ENCODE assay signal across 9 cellular contexts in the genomic region with DNA sequence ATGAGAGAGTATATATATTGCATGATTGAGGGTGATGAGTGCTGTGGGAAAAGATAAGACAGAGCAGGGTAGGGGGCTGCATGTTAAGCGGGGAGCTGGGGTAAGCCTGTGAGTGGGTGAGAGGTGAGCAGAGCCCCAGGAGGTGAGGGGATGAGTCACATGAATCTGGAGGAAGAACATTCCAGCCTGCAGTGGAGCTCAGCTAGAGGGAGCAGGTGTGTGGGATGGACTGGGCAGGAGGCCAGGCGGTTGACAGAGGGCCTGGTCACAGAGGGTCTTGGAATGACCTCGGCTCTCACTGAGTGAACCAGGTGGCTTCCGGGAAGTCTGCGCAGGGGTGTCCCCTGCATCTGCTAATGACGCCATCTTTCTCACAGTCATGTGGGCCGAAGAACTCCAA. TPM values are rescaled to one million over a fixed set of nuclear protein-coding genes. Genes with fewer than 3 reads are reported as not detected.
A peak's percentile ranks its signal among the peaks of the same experiment; 100 is the strongest.
DNase-seq lines count a peak whose midpoint lies in the region; ATAC-seq, FAIRE-seq and TF ChIP-seq lines count a peak whose summit lies in the region.
"Had no signal": no experiment of that assay in that cellular context is flagged by ENCODE, and none has a peak within 500 bp of the region (broad histone marks: within the 10 kb centered on the region; RNA-seq: fewer than 3 reads in every experiment).

No MANE protein-coding gene starts in this region.

- H3K27me3 ChIP-seq in mesenchymal stem cell (ENCODE audit: control insufficient read depth in 1 of 2, insufficient read depth in 1 of 2, low read length in 2 of 2): no peaks in the 10 kb centered on the region

- peak overlapping the region; percentile 57 for H4K8ac ChIP-seq in mesenchymal stem cell (ENCODE audit: low read length)

- 89% methylated on average over 7 of the region's 7 CpGs for WGBS in A549 (ENCODE audit: missing lambda C conversion rate)
- WGBS in mesenchymal stem cell: 64% methylated on average over 7 of the region's 7 CpGs

- TF ChIP-seq CTCF in A549 (IDR thresholded peaks at IDR 0.05) (no peak), cardiac fibroblast (IDR thresholded peaks at IDR 0.05; ENCODE audit: low read depth, low read length) (no peak)

- H3K9me3 ChIP-seq in A549 (no peaks in the 10 kb centered on the region), mesenchymal stem cell (ENCODE audit: control insufficient read depth, low read length) (no peaks in the 10 kb centered on the region)

- no peak overlapping the region for H2BK120ac ChIP-seq in mesenchymal stem cell (ENCODE audit: low read depth, low read length)

- H3K79me1 ChIP-seq in mesenchymal stem cell (replicated peaks; ENCODE audit: low read length, poor library complexity, severe bottlenecking): peaks cover 6% of the 10 kb centered on the region

- no peak overlapping the region for H3K18ac ChIP-seq in mesenchymal stem cell (ENCODE audit: low read depth in 1 of 2, low read length in 2 of 2)

- H2BK15ac ChIP-seq in mesenchymal stem cell (ENCODE audit: low read depth, poor library complexity, severe bottlenecking): no peak overlapping the region

- TF ChIP-seq EP300 in A549 (IDR thresholded peaks at IDR 0.05): no peak

- ATAC-seq in A549: peak; percentile 37 to 40; a peak in 5 of 6 replicates
- no peak for ATAC-seq in GM18511 (IDR thresholded peaks at IDR 0.05; ENCODE audit: unreplicated experiment)

- peak overlapping the region; percentile 80 for H3K9ac ChIP-seq in mesenchymal stem cell (ENCODE audit: low read length)

- H3K4me3 ChIP-seq in A549 (no peak overlapping the region), cardiac fibroblast (replicated peaks in 1 of 2; ENCODE audit: low read depth in 2 of 2, low read length in 2 of 2) (peak overlapping the region in 1 of 2 donors; percentile 3), mesenchymal stem cell (ENCODE audit: insufficient read depth in 1 of 2, low read depth in 1 of 2, low read length in 2 of 2) (peak overlapping the region in 1 of 2 experiments; percentile 16)

- H2BK12ac ChIP-seq in mesenchymal stem cell (ENCODE audit: low read length in 2 of 2): no peak overlapping the region

- H3K27ac ChIP-seq in A549 (no peak overlapping the region), mesenchymal stem cell (ENCODE audit: low read length, poor library complexity, severe bottlenecking) (peak overlapping the region; percentile 97)

- no peak for TF ChIP-seq POLR2A in A549 (IDR thresholded peaks at IDR 0.05; ENCODE audit: low read length)

- no peak overlapping the region for H3K4ac ChIP-seq in mesenchymal stem cell (ENCODE audit: low read depth in 1 of 2, low read length in 2 of 2)

- no peak overlapping the region for H2AK5ac ChIP-seq in mesenchymal stem cell (ENCODE audit: low read length, severe bottlenecking)

- no peak overlapping the region for H3K14ac ChIP-seq in mesenchymal stem cell (ENCODE audit: low read length in 2 of 2)

- no peak for TF ChIP-seq RAD21 in A549 (conservative IDR thresholded peaks at IDR 0.05 in 1 of 2, IDR thresholded peaks at IDR 0.05 in 1 of 2)

- POLR2A ChIA-PET in A549 (lab: Yijun Ruan, JAX): no interaction called here

- H3K23ac ChIP-seq in mesenchymal stem cell (ENCODE audit: low read length in 2 of 2): no peak overlapping the region

- H2AFZ ChIP-seq in mesenchymal stem cell (ENCODE audit: low read depth, low read length): no peak overlapping the region

- no peak overlapping the region for H4K91ac ChIP-seq in mesenchymal stem cell (ENCODE audit: low read length)

- peak overlapping the region; percentile 83 for H2BK5ac ChIP-seq in mesenchymal stem cell (ENCODE audit: low read depth, low read length, poor library complexity, severe bottlenecking)

- peaks cover 20 to 72% of the 10 kb centered on the region in 2 experiments for H3K36me3 ChIP-seq in mesenchymal stem cell (ENCODE audit: control insufficient read depth in 1 of 2, insufficient read depth in 2 of 2, low read depth in 1 of 2, low read length in 2 of 2)

- CTCF ChIA-PET in A549 (lab: Yijun Ruan, JAX): interaction anchor here (0.8 to 1.2 kb wide), 5 partner anchors 9 to 106 kb away, joined by 3 to 6 read pairs (median 3); no protein-coding TSS in a partner anchor

- FAIRE-seq in A549 (lab: Jason Lieb, UNC): no peak
- FAIRE-seq in HTR-8/SVneo (lab: Jason Lieb, UNC): no peak
- FAIRE-seq: endometrium had no signal

- H3K4me1 ChIP-seq in A549 (0 out of 3 replicates have a peak, but pooled peaks cover 4% of the 10 kb centered on the region), mesenchymal stem cell (ENCODE audit: control insufficient read depth, insufficient read depth, low read depth, low read length) (peaks cover 21% of the 10 kb centered on the region)

- DNase-seq in A549 (ENCODE audit: low read depth in 1 of 2, low spot score in 1 of 2) (no peak), HTR-8/SVneo (ENCODE audit: insufficient read length, low spot score) (peak; percentile 75), cardiac fibroblast (ENCODE audit: low read depth in 2 of 2) (peak; percentile 66 to 83), mesenchymal stem cell (peak; percentile 32), SKM-1 (lab: John Stamatoyannopoulos, UW; ENCODE audit: unreplicated experiment) (no peak), GF-D8 (lab: John Stamatoyannopoulos, UW) (no peak)
- DNase-seq in activated effector memory CD4-positive, alpha-beta T cell treated with anti-CD3 and anti-CD28 coated beads, Interleukin-2, amount 50 U/mL, for 16 hours: no peak

- no peak overlapping the region for H3K4me2 ChIP-seq in A549
- H3K4me2 ChIP-seq in mesenchymal stem cell (ENCODE audit: low read length, poor library complexity, severe bottlenecking): no peak overlapping the region

TF ChIP-seq in A549, 52 proteins besides CTCF, POLR2A, EP300 and RAD21:
- TF ChIP-seq, protein P1, sequence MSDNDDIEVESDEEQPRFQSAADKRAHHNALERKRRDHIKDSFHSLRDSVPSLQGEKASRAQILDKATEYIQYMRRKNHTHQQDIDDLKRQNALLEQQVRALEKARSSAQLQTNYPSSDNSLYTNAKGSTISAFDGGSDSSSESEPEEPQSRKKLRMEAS (IDR thresholded peaks at IDR 0.05): no peak
- TF ChIP-seq EHMT2 (IDR thresholded peaks at IDR 0.05; ENCODE audit: low read depth) (no peak), ZNF302 (CRISPR knock-in tag; IDR thresholded peaks at IDR 0.05) (no peak), TFCP2L1 (CRISPR knock-in tag; IDR thresholded peaks at IDR 0.05) (no peak), HOXB13 (CRISPR knock-in tag; IDR thresholded peaks at IDR 0.05; ENCODE audit: low read depth) (no peak)

RNA-seq across cellular contexts. Expression of a gene that starts 44.4 kb away (rescaled TPM):
- polyA plus RNA-seq in A549 (2011; rRNA removed) (38.0 and 44.3 TPM in 2 replicates), A549 (2017; fragmentation: RNase III; extraction: RNeasy Plus Mini Kit Qiagen cat#74134 plus additional on column Dnase treatment) (17.9 to 19.1 TPM (median 18.5 TPM) in 3 replicates)
- polyA plus RNA-seq in A549 (2012; cell fraction: cytosol; rRNA removed): 18.8 and 21.3 TPM in 2 replicates
- 29.8 and 37.0 TPM in 2 replicates for polyA plus RNA-seq in A549 (2012; cell fraction: nucleus; rRNA removed)
- 40.5 and 41.4 TPM in 2 replicates for polyA minus RNA-seq in A549 (2011; rRNA and poly(A)+ RNA removed)
- 25.2 TPM for polyA plus RNA-seq in mesenchymal stem cell (2013, experiment 1 of 2)
- 24.1 TPM for polyA plus RNA-seq in mesenchymal stem cell (2013, experiment 2 of 2)

RNA-seq across cellular contexts. Expression of a gene that starts 47.5 kb away (rescaled TPM):
- polyA plus RNA-seq in A549 (2011; rRNA removed) (19.8 and 23.8 TPM in 2 replicates), A549 (2017; fragmentation: RNase III; extraction: RNeasy Plus Mini Kit Qiagen cat#74134 plus additional on column Dnase treatment) (11.5 to 13.0 TPM (median 12.1 TPM) in 3 replicates)
- polyA plus RNA-seq in A549 (2012; cell fraction: cytosol; rRNA removed): 12.6 and 20.6 TPM in 2 replicates
- polyA plus RNA-seq in A549 (2012; cell fraction: nucleus; rRNA removed): 27.1 and 34.3 TPM in 2 replicates
- polyA minus RNA-seq in A549 (2011; rRNA and poly(A)+ RNA removed): 21.4 and 28.1 TPM in 2 replicates
- 17.6 TPM for polyA plus RNA-seq in mesenchymal stem cell (2013, experiment 1 of 2)
- polyA plus RNA-seq in mesenchymal stem cell (2013, experiment 2 of 2): 18.0 TPM

RNA-seq across cellular contexts. Expression of a gene that starts 51.7 kb away (rescaled TPM):
- polyA plus RNA-seq in A549 (2011; rRNA removed) (14.9 and 18.4 TPM in 2 replicates), A549 (2017; fragmentation: RNase III; extraction: RNeasy Plus Mini Kit Qiagen cat#74134 plus additional on column Dnase treatment) (25.4 to 35.8 TPM (median 33.4 TPM) in 3 replicates)
- polyA plus RNA-seq in A549 (2012; cell fraction: cytosol; rRNA removed): 26.2 and 52.1 TPM in 2 replicates
- polyA plus RNA-seq in A549 (2012; cell fraction: nucleus; rRNA removed): 36.8 and 38.8 TPM in 2 replicates
- 7.9 and 8.2 TPM in 2 replicates for polyA minus RNA-seq in A549 (2011; rRNA and poly(A)+ RNA removed)
- polyA plus RNA-seq in mesenchymal stem cell (2013, experiment 1 of 2): 8.0 TPM
- polyA plus RNA-seq in mesenchymal stem cell (2013, experiment 2 of 2): 7.8 TPM

Comparison
In these comparisons a context has a peak if more than half of its experiments do, and no peak if none do; other contexts are left out.
1. DNase-seq: peak in HTR-8/SVneo (single experiment), cardiac fibroblast (2 of 2) and mesenchymal stem cell (single experiment); none in A549 (0 of 2), activated effector memory CD4-positive, alpha-beta T cell treated with anti-CD3 and anti-CD28 coated beads, Interleukin-2, amount 50 U/mL, for 16 hours (single experiment), SKM-1 (single experiment) and GF-D8 (single experiment).